In genomic region chr6:118808794-118809668, GRCh38 we compare ENCODE assay signal across 10 cellular contexts.
A peak's percentile ranks its signal among the peaks of the same experiment; 100 is the strongest.
DNase-seq lines count a peak whose midpoint lies in the region; ATAC-seq and FAIRE-seq lines count a peak whose summit lies in the region.
"Had no signal": no experiment of that assay in that cellular context is flagged by ENCODE, and none has a peak within 500 bp of the region (broad histone marks: within the 10 kb centered on the region; RNA-seq: fewer than 3 reads in every experiment).

No MANE protein-coding gene starts in this region.

- H3K36me3 Mint-ChIP-seq in natural killer cell treated with Interleukin-12 subunit alpha and Interleukin-12 subunit beta and Interleukin-15 and Interleukin-18, amount 100 ng/mL, for 72 hours: peaks cover 2% of the 10 kb centered on the region

- ATAC-seq in GM18870 (IDR thresholded peaks at IDR 0.05; ENCODE audit: unreplicated experiment): peak; percentile 64
- ATAC-seq in HG02938 (IDR thresholded peaks at IDR 0.05; ENCODE audit: unreplicated experiment): peak; percentile 83
- peak; percentile 81 for ATAC-seq in natural killer cell treated with Interleukin-12 subunit alpha and Interleukin-12 subunit beta and Interleukin-15 and Interleukin-18, amount 100 ng/mL, for 72 hours

- DNase-seq in SKM-1 (lab: John Stamatoyannopoulos, UW; ENCODE audit: unreplicated experiment) (peak; percentile 68), urothelium cell line (ENCODE audit: low spot score) (no peak), mucosa of gallbladder (ENCODE audit: low spot score) (no peak)
- no peak for DNase-seq in natural killer cell treated with Interleukin-12 subunit alpha and Interleukin-12 subunit beta and Interleukin-15 and Interleukin-18, amount 100 ng/mL, for 72 hours (ENCODE audit: low spot score)
- no peak for DNase-seq in activated CD4-positive, CD25-positive, alpha-beta regulatory T cell (lab: John Stamatoyannopoulos, UW)
- no peak for DNase-seq in stimulated activated CD4-positive, alpha-beta T cell treated with anti-CD3 and anti-CD28 coated beads, Interleukin-2, amount 100 ng/mL, for 24 hours
- DNase-seq: RPMI8226 had no signal

- FAIRE-seq in urothelium cell line (lab: Jason Lieb, UNC): no peak
- FAIRE-seq: keratinocyte had no signal

- H3K4me3 Mint-ChIP-seq in natural killer cell treated with Interleukin-12 subunit alpha and Interleukin-12 subunit beta and Interleukin-15 and Interleukin-18, amount 100 ng/mL, for 72 hours: peak overlapping the region; percentile 77

- peak overlapping the region; percentile 93 to 95 for H3K27ac Mint-ChIP-seq in natural killer cell treated with Interleukin-12 subunit alpha and Interleukin-12 subunit beta and Interleukin-15 and Interleukin-18, amount 100 ng/mL, for 72 hours

- H3K9me3 Mint-ChIP-seq in natural killer cell treated with Interleukin-12 subunit alpha and Interleukin-12 subunit beta and Interleukin-15 and Interleukin-18, amount 100 ng/mL, for 72 hours: no peaks in the 10 kb centered on the region

- no peaks in the 10 kb centered on the region for H3K27me3 Mint-ChIP-seq in natural killer cell treated with Interleukin-12 subunit alpha and Interleukin-12 subunit beta and Interleukin-15 and Interleukin-18, amount 100 ng/mL, for 72 hours

- peaks cover 47 to 56% of the 10 kb centered on the region in 2 donors for H3K4me1 Mint-ChIP-seq in natural killer cell treated with Interleukin-12 subunit alpha and Interleukin-12 subunit beta and Interleukin-15 and Interleukin-18, amount 100 ng/mL, for 72 hours (ENCODE audit: low read depth in 2 of 2)
